In genomic region chr1:36613721-36614120, GRCh38 we compare ENCODE assay signal across 24 cellular contexts.
"Had no signal": no experiment of that assay in that cellular context is flagged by ENCODE, and none has a peak within 500 bp of the region (broad histone marks: within the 10 kb centered on the region; RNA-seq: fewer than 3 reads in every experiment).

No MANE protein-coding gene starts in this region.

- FAIRE-seq: RCC 7860 had no signal

- H3K36me3 Mint-ChIP-seq: T-cell had no signal

- H3K4me1 Mint-ChIP-seq: T-cell had no signal

- H3K9me3 Mint-ChIP-seq: T-cell had no signal

- H3K4me3 ChIP-seq: MG63 had no signal

- DNase-seq: Karpas-422, KG1, MG63, NCI-H1092, NCI-H1105 treated with DMSO at 0.1 percent for 48 hours, NCI-H1417 treated with DMSO at 0.1 percent for 48 hours, NCI-H146, NCI-H1694 treated with DMSO at 0.1 percent for 48 hours, NCI-H2029, NCI-H2081 treated with DMSO at 0.1 percent for 48 hours, NCI-H2171, NCI-H226, NCI-H446, NCI-H510A, NCI-H524 treated with DMSO at 0.1 percent for 48 hours, NCI-H69, NCI-H774, Right ventricle myocardium superior, RPMI8226, SIG-M5, SK-N-SH, SW 1271, T-cell had no signal

- H3K9me3 ChIP-seq: MG63, SK-N-SH had no signal

- H3K36me3 ChIP-seq: MG63 had no signal

- ATAC-seq: T-cell had no signal

- H3K4me3 Mint-ChIP-seq: T-cell had no signal

- H3K4me2 ChIP-seq: SK-N-SH had no signal

- H3K9ac ChIP-seq: SK-N-SH had no signal

- H3K27ac Mint-ChIP-seq: T-cell had no signal
